8 cellular contexts compared by ENCODE assay signal in genomic region chr3:56251343-56251945, GRCh38.
DNase-seq lines count a peak whose midpoint lies in the region; ATAC-seq and TF ChIP-seq lines count a peak whose summit lies in the region.

No MANE protein-coding gene starts in this region.

- no peak overlapping the region for H3K27ac ChIP-seq in heart left ventricle
- H3K27ac ChIP-seq in SK-N-MC = no peak overlapping the region
- no peak overlapping the region for H3K27ac ChIP-seq in trophoblast cell (ENCODE audit: low read depth, low read length)

- H3K27me3 ChIP-seq in heart left ventricle (peaks cover 0 to 3% (median 0%) of the 10 kb centered on the region in 9 donors), trophoblast cell (ENCODE audit: insufficient read depth, low read length) (no peaks in the 10 kb centered on the region)

- no peak overlapping the region for H4K8ac ChIP-seq in trophoblast cell (ENCODE audit: low read depth, low read length)

- H3K9me3 ChIP-seq in heart left ventricle (no peaks in the 10 kb centered on the region), SK-N-MC (ENCODE audit: low read depth, low read length) (no peaks in the 10 kb centered on the region), trophoblast cell (ENCODE audit: insufficient read depth, low read depth, low read length) (no peaks in the 10 kb centered on the region)

- H3K79me1 ChIP-seq in trophoblast cell (ENCODE audit: low read length) = peaks cover 4% of the 10 kb centered on the region

- H3K14ac ChIP-seq in trophoblast cell (ENCODE audit: low read length) = no peak overlapping the region

- H4K91ac ChIP-seq in trophoblast cell (ENCODE audit: low read depth, low read length) = no peak overlapping the region

- no peak for ATAC-seq in heart left ventricle
- no peak for ATAC-seq in left ventricle myocardium superior
- ATAC-seq in GM18498 (IDR thresholded peaks at IDR 0.05; ENCODE audit: unreplicated experiment) = no peak
- ATAC-seq in HG02678 (IDR thresholded peaks at IDR 0.05; ENCODE audit: unreplicated experiment) = no peak

- H3K4me2 ChIP-seq in trophoblast cell (ENCODE audit: low read length) = no peak overlapping the region

- no peak overlapping the region for H2AFZ ChIP-seq in trophoblast cell (ENCODE audit: insufficient read depth, low read length, poor library complexity)

- peak; percentile 71 for TF ChIP-seq RAD21 in Ishikawa (IDR thresholded peaks at IDR 0.05; ENCODE audit: low read depth)

- TF ChIP-seq EP300 in Ishikawa (IDR thresholded peaks at IDR 0.05; ENCODE audit: borderline replicate concordance) = no peak

- peaks cover 0 to 4% (median 0%) of the 10 kb centered on the region in 12 donors for H3K4me1 ChIP-seq in heart left ventricle
- H3K4me1 ChIP-seq in trophoblast cell (ENCODE audit: control insufficient read depth in 1 of 2, insufficient read depth in 2 of 2, low read length in 2 of 2) = peaks cover 6 to 13% of the 10 kb centered on the region in 2 experiments

- H3K4me3 ChIP-seq in heart left ventricle = no peak overlapping the region
- no peak overlapping the region for H3K4me3 ChIP-seq in SK-N-MC
- H3K4me3 ChIP-seq in fibroblast of mammary gland (ENCODE audit: control insufficient read depth, low read depth, low read length) = no peak overlapping the region
- no peak overlapping the region for H3K4me3 ChIP-seq in trophoblast cell (ENCODE audit: low read depth, low read length)

- intact Hi-C loops in heart left ventricle (cut with DNase I) = loop anchor here (2.0 to 10.0 kb wide), 11 partner anchors 197 to 1827 kb away; partner anchors contain the start of gene WNT5A (in 5 of the 10)
- intact Hi-C loops in left ventricle myocardium superior (cut with micrococcal nuclease) = no loop called here

- no peak for TF ChIP-seq POLR2A in heart left ventricle (IDR thresholded peaks at IDR 0.05)

- no peak overlapping the region for H2AK5ac ChIP-seq in trophoblast cell (ENCODE audit: low read length)

- no peak overlapping the region for H3K23ac ChIP-seq in trophoblast cell (ENCODE audit: low read length)

- DNase-seq in heart left ventricle (peak in 1 of 5 donors; percentile 7), left ventricle myocardium superior (no peak), SK-N-MC (ENCODE audit: low read depth, low spot score) (peak; percentile 18), fibroblast of mammary gland (ENCODE audit: low read depth) (peak; percentile 64), trophoblast cell (peak; percentile 43 to 89)

- no peak overlapping the region for H4K12ac ChIP-seq in trophoblast cell (ENCODE audit: low read depth, low read length)

- H3K36me3 ChIP-seq in heart left ventricle (no peaks in the 10 kb centered on the region), SK-N-MC (ENCODE audit: insufficient read depth, low read length) (no peaks in the 10 kb centered on the region), trophoblast cell (ENCODE audit: control insufficient read depth in 1 of 2, insufficient read depth in 2 of 2, low read length in 2 of 2) (no peaks in the 10 kb centered on the region)

- WGBS in heart left ventricle, 4 donors = 86 to 92% (median 90%) methylated on average over 3 of the region's 3 CpGs
- WGBS in trophoblast cell (ENCODE audit: extremely low coverage, insufficient coverage, insufficient read length) = no CpG with 5 or more reads among the region's 3 CpGs

- no peak overlapping the region for H2BK12ac ChIP-seq in trophoblast cell (ENCODE audit: low read length)

- no peaks in the 10 kb centered on the region for H3K79me2 ChIP-seq in trophoblast cell (ENCODE audit: control insufficient read depth, insufficient read depth, low read length, poor library complexity)

- no peak overlapping the region for H3K4ac ChIP-seq in trophoblast cell (ENCODE audit: low read depth, low read length)

- H3K9ac ChIP-seq in SK-N-MC (ENCODE audit: insufficient read length) (no peak overlapping the region), trophoblast cell (ENCODE audit: low read length) (no peak overlapping the region)

- TF ChIP-seq CTCF in heart left ventricle (IDR thresholded peaks at IDR 0.05) (peak; percentile 53 to 84 (median 72)), fibroblast of mammary gland (conservative IDR thresholded peaks at IDR 0.05; ENCODE audit: control insufficient read depth, insufficient read depth, low read depth, low read length) (peak; percentile 77)

- H3K18ac ChIP-seq in trophoblast cell (ENCODE audit: low read length) = no peak overlapping the region

- H2BK5ac ChIP-seq in trophoblast cell (ENCODE audit: low read depth, low read length, poor library complexity) = no peak overlapping the region

- H2BK120ac ChIP-seq in trophoblast cell (ENCODE audit: insufficient read depth, low read length, poor library complexity) = no peak overlapping the region

TF ChIP-seq in Ishikawa, 13 proteins besides CTCF, POLR2A, EP300 and RAD21:
- TF ChIP-seq FOXM1 (IDR thresholded peaks at IDR 0.05; ENCODE audit: borderline replicate concordance, low read depth) (no peak), CREB1 (IDR thresholded peaks at IDR 0.05; ENCODE audit: low read depth) (no peak), NFIC (IDR thresholded peaks at IDR 0.05) (no peak), USF1 (IDR thresholded peaks at IDR 0.05) (no peak), TEAD4 (IDR thresholded peaks at IDR 0.05) (no peak), TCF12 (IDR thresholded peaks at IDR 0.05; ENCODE audit: low read depth) (no peak), EGR1 (IDR thresholded peaks at IDR 0.05) (no peak), MAX (IDR thresholded peaks at IDR 0.05) (no peak), ZBTB7A (IDR thresholded peaks at IDR 0.05; ENCODE audit: low read depth) (no peak), YY1 (IDR thresholded peaks at IDR 0.05; ENCODE audit: low read depth) (no peak), REST (IDR thresholded peaks at IDR 0.05; ENCODE audit: low read depth) (no peak), TAF1 (IDR thresholded peaks at IDR 0.05; ENCODE audit: low read depth) (no peak), CEBPB (IDR thresholded peaks at IDR 0.05) (no peak)
